1 cellular context compared by ENCODE assay signal in the genomic region with DNA sequence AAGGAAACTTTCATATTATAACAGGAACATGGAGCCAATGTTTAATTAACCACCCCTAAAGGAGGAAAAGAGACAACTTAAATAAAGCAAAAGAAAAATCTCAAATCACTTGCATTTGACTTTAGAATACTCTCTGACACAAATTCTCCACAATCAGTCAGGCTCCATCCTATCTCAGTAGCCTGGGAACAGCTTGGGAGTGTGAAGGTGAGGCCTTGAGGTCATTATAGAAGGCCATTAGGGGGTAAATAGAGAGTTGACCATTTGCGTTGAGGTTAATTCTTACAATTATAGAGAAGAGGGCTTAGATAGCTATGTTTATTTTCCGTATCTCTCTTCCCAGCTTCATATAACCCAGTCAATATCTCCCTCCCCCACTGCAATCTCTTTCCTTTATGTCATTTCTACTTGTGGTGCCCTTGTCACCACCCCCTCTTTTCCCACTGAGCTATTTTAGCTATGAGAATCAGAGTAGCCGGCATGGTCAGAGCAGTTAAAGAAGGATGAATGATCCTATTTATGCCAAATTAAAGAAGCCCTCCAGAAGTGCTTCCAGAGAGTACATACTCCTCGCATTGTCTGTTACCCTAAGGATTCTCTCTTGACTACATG.
TF ChIP-seq lines count a peak whose summit lies in the region.

No MANE protein-coding gene starts in this region.

TF ChIP-seq in IMR-90, 13 proteins besides CTCF, POLR2A, EP300 and RAD21:
- TF ChIP-seq RFX5 (IDR thresholded peaks at IDR 0.05; ENCODE audit: low read depth, low read length) (no peak), MAZ (IDR thresholded peaks at IDR 0.05; ENCODE audit: borderline replicate concordance, low read depth, low read length) (no peak), NFE2L2 (IDR thresholded peaks at IDR 0.05; ENCODE audit: low read depth, low read length) (no peak), BHLHE40 (IDR thresholded peaks at IDR 0.05; ENCODE audit: low read depth, low read length) (no peak), FOS (IDR thresholded peaks at IDR 0.05; ENCODE audit: low read depth, low read length) (no peak), MXI1 (IDR thresholded peaks at IDR 0.05; ENCODE audit: borderline replicate concordance, low read depth, low read length) (no peak)
